In genomic region chr10:34768261-34768971, GRCh38 we compare ENCODE assay signal across 10 cellular contexts. TPM values are rescaled to one million over a fixed set of nuclear protein-coding genes. Genes with fewer than 3 reads are reported as not detected.
DNase-seq lines count a peak whose midpoint lies in the region; TF ChIP-seq lines count a peak whose summit lies in the region.
"Had no signal": no experiment of that assay in that cellular context is flagged by ENCODE, and none has a peak within 500 bp of the region (broad histone marks: within the 10 kb centered on the region; RNA-seq: fewer than 3 reads in every experiment).

No MANE protein-coding gene starts in this region.

- H3K27me3 Mint-ChIP-seq in endodermal cell (ENCODE audit: insufficient read depth) = no peaks in the 10 kb centered on the region
- H3K27me3 Mint-ChIP-seq in activated naive CD4-positive, alpha-beta T cell treated with anti-CD3 and anti-CD28 coated beads, Interleukin-2, amount 10 ng/mL, durations not matched to agents 7 days and 5 days = peaks cover 12% of the 10 kb centered on the region
- H3K27me3 Mint-ChIP-seq: IgD-negative memory B cell had no signal

- CTCF ChIA-PET in activated naive CD4-positive, alpha-beta T cell treated with anti-CD3 and anti-CD28 coated beads, Interleukin-2, amount 10 ng/mL, durations not matched to agents 7 days and 5 days (lab: Charles Lee) = no interaction called here

- H3K4me1 ChIP-seq in endodermal cell (ENCODE audit: control insufficient read depth, insufficient read depth, low read length) = peaks cover 37% of the 10 kb centered on the region

- H3K36me3 Mint-ChIP-seq in endodermal cell (ENCODE audit: low read depth) = no peaks in the 10 kb centered on the region
- H3K36me3 Mint-ChIP-seq in activated naive CD4-positive, alpha-beta T cell treated with anti-CD3 and anti-CD28 coated beads, Interleukin-2, amount 10 ng/mL, durations not matched to agents 7 days and 5 days = no peaks in the 10 kb centered on the region
- H3K36me3 Mint-ChIP-seq: IgD-negative memory B cell had no signal

- H3K4me1 Mint-ChIP-seq in endodermal cell = peaks cover 77% of the 10 kb centered on the region
- H3K4me1 Mint-ChIP-seq in activated naive CD4-positive, alpha-beta T cell treated with anti-CD3 and anti-CD28 coated beads, Interleukin-2, amount 10 ng/mL, durations not matched to agents 7 days and 5 days = no peaks in the 10 kb centered on the region
- H3K4me1 Mint-ChIP-seq: IgD-negative memory B cell had no signal

- 67 to 86% methylated on average over 10 to 15 of the region's 15 CpGs for WGBS in endodermal cell (ENCODE audit: insufficient coverage in 1 of 2, insufficient read length in 1 of 2), 2 experiments

- H3K9me3 ChIP-seq in endodermal cell (ENCODE audit: control insufficient read depth, low read length) = no peaks in the 10 kb centered on the region

- no peak overlapping the region for H3K27ac ChIP-seq in endodermal cell (ENCODE audit: low read depth, low read length)

- no peaks in the 10 kb centered on the region for H3K27me3 ChIP-seq in endodermal cell (ENCODE audit: control insufficient read depth, insufficient read depth, low read length, poor library complexity, severe bottlenecking)

- DNase-seq in NCI-H748 (lab: John Stamatoyannopoulos, UW; ENCODE audit: unreplicated experiment) (peak; percentile 2), NCI-H748 treated with DMSO at 0.1 percent for 48 hours (lab: John Stamatoyannopoulos, UW) (no peak), endodermal cell (peak; percentile 70), midbrain (lab: John Stamatoyannopoulos, UW) (peak; percentile 51), GM10266 (ENCODE audit: extremely low spot score) (no peak), cerebellum (ENCODE audit: low spot score) (no peak), NCI-H1436 treated with DMSO at 0.1 percent for 48 hours (lab: John Stamatoyannopoulos, UW) (no peak)
- DNase-seq in activated naive CD4-positive, alpha-beta T cell treated with anti-CD3 and anti-CD28 coated beads, Interleukin-2, amount 10 ng/mL, durations not matched to agents 7 days and 5 days = no peak
- DNase-seq: islet precursor cell had no signal

- no peaks in the 10 kb centered on the region for H3K36me3 ChIP-seq in endodermal cell (ENCODE audit: control insufficient read depth, insufficient read depth, low read length)

- TF ChIP-seq CTCF in endodermal cell (conservative IDR thresholded peaks at IDR 0.05) = no peak
- TF ChIP-seq CTCF in GM10266 (IDR thresholded peaks at IDR 0.05; ENCODE audit: control insufficient read depth, insufficient read depth, low read depth, missing control alignments) = no peak

- H3K9me3 Mint-ChIP-seq in endodermal cell = no peaks in the 10 kb centered on the region
- H3K9me3 Mint-ChIP-seq in activated naive CD4-positive, alpha-beta T cell treated with anti-CD3 and anti-CD28 coated beads, Interleukin-2, amount 10 ng/mL, durations not matched to agents 7 days and 5 days = no peaks in the 10 kb centered on the region

- H3K27ac Mint-ChIP-seq in endodermal cell = peak overlapping the region; percentile 90
- no peak overlapping the region for H3K27ac Mint-ChIP-seq in activated naive CD4-positive, alpha-beta T cell treated with anti-CD3 and anti-CD28 coated beads, Interleukin-2, amount 10 ng/mL, durations not matched to agents 7 days and 5 days

- peak overlapping the region; percentile 67 for H3K4me3 ChIP-seq in endodermal cell (ENCODE audit: low read length)

- H3K9ac ChIP-seq in endodermal cell (ENCODE audit: extremely low read depth, low read length, poor library complexity, severe bottlenecking) = peak overlapping the region; percentile 26

- H3K4me3 Mint-ChIP-seq in endodermal cell = peak overlapping the region; percentile 37
- H3K4me3 Mint-ChIP-seq in activated naive CD4-positive, alpha-beta T cell treated with anti-CD3 and anti-CD28 coated beads, Interleukin-2, amount 10 ng/mL, durations not matched to agents 7 days and 5 days = no peak overlapping the region
- H3K4me3 Mint-ChIP-seq: IgD-negative memory B cell had no signal

RNA-seq across cellular contexts. Expression of gene PARD3, which starts 46.7 kb away (rescaled TPM):
- total RNA-seq in endodermal cell (10 to 100 TPM; 59.6 to 74.6 TPM), cerebellum (52.6 TPM)
- polyA plus RNA-seq in endodermal cell (2013, experiment 1 of 2) = 44.8 TPM
- 44.5 TPM for polyA plus RNA-seq in endodermal cell (2013, experiment 2 of 2)
- polyA plus RNA-seq: IgD-negative memory B cell had no signal

Comparison
In these comparisons a context has a peak if more than half of its experiments do, and no peak if none do; other contexts are left out.
1. DNase-seq: peak in NCI-H748 (single experiment), endodermal cell (single experiment) and midbrain (single experiment); none in NCI-H748 treated with DMSO at 0.1 percent for 48 hours (single experiment), activated naive CD4-positive, alpha-beta T cell treated with anti-CD3 and anti-CD28 coated beads, Interleukin-2, amount 10 ng/mL, durations not matched to agents 7 days and 5 days (single experiment), GM10266 (single experiment), cerebellum (single experiment) and NCI-H1436 treated with DMSO at 0.1 percent for 48 hours (single experiment).